In the genomic region with DNA sequence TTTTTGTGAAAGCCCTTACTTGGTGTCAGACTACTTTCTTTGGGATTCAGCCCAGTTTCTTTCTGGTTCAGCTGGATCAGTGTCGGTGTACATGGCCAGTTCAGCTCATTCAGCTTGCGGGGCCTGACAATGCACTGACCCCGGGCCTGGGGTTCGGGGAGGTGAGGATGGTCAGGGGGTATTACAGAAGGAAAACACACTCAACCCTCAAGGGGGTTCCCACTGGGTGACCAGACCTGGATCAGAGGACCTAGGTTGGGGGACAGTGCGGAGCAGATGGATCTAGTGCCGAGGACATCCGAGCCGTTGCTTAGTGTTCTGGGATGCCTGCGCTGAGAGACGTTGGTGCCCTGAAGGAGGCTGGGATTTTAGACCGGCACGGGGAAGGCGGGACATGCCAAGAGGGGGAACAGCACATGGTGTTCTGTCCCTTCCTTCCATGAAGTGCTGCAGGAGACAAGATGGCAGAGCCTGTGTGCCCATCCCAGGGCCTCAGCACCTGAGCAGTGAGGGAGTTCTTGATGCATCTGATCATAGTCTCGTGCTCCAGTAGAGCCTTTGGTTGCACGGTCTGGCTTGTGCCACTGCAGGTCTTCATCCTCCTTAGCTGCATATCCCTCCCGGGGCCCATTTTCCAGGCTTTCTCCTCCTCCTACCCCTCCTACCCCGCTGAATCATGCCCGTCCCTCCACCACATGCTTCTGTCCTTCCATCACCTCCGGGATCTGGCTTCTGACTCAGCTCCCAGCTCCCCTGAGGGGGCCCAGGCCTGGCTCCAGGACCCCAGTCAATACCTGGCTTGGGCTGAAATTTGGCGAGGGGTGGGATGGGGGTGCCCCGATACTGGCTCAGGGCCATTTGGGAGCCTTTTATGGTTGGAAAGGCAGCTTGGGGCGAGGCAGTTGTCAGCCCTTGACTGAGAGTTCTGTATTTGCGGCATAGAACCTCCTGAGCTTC, we compare ENCODE assay signal across 1 cellular context.
TF ChIP-seq lines count a peak whose summit lies in the region.

No MANE protein-coding gene starts in this region.

TF ChIP-seq in K562, 482 proteins besides CTCF, POLR2A, EP300 and RAD21 (continued from another document):
- TF ChIP-seq, protein P1, sequence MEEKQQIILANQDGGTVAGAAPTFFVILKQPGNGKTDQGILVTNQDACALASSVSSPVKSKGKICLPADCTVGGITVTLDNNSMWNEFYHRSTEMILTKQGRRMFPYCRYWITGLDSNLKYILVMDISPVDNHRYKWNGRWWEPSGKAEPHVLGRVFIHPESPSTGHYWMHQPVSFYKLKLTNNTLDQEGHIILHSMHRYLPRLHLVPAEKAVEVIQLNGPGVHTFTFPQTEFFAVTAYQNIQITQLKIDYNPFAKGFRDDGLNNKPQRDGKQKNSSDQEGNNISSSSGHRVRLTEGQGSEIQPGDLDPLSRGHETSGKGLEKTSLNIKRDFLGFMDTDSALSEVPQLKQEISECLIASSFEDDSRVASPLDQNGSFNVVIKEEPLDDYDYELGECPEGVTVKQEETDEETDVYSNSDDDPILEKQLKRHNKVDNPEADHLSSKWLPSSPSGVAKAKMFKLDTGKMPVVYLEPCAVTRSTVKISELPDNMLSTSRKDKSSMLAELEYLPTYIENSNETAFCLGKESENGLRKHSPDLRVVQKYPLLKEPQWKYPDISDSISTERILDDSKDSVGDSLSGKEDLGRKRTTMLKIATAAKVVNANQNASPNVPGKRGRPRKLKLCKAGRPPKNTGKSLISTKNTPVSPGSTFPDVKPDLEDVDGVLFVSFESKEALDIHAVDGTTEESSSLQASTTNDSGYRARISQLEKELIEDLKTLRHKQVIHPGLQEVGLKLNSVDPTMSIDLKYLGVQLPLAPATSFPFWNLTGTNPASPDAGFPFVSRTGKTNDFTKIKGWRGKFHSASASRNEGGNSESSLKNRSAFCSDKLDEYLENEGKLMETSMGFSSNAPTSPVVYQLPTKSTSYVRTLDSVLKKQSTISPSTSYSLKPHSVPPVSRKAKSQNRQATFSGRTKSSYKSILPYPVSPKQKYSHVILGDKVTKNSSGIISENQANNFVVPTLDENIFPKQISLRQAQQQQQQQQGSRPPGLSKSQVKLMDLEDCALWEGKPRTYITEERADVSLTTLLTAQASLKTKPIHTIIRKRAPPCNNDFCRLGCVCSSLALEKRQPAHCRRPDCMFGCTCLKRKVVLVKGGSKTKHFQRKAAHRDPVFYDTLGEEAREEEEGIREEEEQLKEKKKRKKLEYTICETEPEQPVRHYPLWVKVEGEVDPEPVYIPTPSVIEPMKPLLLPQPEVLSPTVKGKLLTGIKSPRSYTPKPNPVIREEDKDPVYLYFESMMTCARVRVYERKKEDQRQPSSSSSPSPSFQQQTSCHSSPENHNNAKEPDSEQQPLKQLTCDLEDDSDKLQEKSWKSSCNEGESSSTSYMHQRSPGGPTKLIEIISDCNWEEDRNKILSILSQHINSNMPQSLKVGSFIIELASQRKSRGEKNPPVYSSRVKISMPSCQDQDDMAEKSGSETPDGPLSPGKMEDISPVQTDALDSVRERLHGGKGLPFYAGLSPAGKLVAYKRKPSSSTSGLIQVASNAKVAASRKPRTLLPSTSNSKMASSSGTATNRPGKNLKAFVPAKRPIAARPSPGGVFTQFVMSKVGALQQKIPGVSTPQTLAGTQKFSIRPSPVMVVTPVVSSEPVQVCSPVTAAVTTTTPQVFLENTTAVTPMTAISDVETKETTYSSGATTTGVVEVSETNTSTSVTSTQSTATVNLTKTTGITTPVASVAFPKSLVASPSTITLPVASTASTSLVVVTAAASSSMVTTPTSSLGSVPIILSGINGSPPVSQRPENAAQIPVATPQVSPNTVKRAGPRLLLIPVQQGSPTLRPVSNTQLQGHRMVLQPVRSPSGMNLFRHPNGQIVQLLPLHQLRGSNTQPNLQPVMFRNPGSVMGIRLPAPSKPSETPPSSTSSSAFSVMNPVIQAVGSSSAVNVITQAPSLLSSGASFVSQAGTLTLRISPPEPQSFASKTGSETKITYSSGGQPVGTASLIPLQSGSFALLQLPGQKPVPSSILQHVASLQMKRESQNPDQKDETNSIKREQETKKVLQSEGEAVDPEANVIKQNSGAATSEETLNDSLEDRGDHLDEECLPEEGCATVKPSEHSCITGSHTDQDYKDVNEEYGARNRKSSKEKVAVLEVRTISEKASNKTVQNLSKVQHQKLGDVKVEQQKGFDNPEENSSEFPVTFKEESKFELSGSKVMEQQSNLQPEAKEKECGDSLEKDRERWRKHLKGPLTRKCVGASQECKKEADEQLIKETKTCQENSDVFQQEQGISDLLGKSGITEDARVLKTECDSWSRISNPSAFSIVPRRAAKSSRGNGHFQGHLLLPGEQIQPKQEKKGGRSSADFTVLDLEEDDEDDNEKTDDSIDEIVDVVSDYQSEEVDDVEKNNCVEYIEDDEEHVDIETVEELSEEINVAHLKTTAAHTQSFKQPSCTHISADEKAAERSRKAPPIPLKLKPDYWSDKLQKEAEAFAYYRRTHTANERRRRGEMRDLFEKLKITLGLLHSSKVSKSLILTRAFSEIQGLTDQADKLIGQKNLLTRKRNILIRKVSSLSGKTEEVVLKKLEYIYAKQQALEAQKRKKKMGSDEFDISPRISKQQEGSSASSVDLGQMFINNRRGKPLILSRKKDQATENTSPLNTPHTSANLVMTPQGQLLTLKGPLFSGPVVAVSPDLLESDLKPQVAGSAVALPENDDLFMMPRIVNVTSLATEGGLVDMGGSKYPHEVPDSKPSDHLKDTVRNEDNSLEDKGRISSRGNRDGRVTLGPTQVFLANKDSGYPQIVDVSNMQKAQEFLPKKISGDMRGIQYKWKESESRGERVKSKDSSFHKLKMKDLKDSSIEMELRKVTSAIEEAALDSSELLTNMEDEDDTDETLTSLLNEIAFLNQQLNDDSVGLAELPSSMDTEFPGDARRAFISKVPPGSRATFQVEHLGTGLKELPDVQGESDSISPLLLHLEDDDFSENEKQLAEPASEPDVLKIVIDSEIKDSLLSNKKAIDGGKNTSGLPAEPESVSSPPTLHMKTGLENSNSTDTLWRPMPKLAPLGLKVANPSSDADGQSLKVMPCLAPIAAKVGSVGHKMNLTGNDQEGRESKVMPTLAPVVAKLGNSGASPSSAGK (IDR thresholded peaks at IDR 0.05): peak; percentile 51
TF ChIP-seq in K562: peak in this region for 13.
